In genomic region chr13:49527123-49527522, GRCh38 we compare ENCODE assay signal across 1 cellular context.
TF ChIP-seq lines count a peak whose summit lies in the region.

No MANE protein-coding gene starts in this region.

TF ChIP-seq in GM23338, 12 proteins besides CTCF, POLR2A, EP300 and RAD21:
- TF ChIP-seq ZNF114 (CRISPR knock-in tag; IDR thresholded peaks at IDR 0.05) (no peak), ETS1 (IDR thresholded peaks at IDR 0.05) (no peak), ZNF462 (CRISPR knock-in tag; IDR thresholded peaks at IDR 0.05) (no peak), JUNB (IDR thresholded peaks at IDR 0.05; ENCODE audit: unreplicated experiment) (no peak), CREB1 (CRISPR knock-in tag; IDR thresholded peaks at IDR 0.05; ENCODE audit: low read depth) (no peak), POLR2AphosphoS5 (IDR thresholded peaks at IDR 0.05; ENCODE audit: low read depth) (no peak), EZH2 (IDR thresholded peaks at IDR 0.05; ENCODE audit: low read depth, unreplicated experiment) (no peak)
TF ChIP-seq in GM23338: peak in this region for 0.
